Comparison of ENCODE assay signal across 17 cellular contexts in genomic region chr7:41415473-41416207, GRCh38.
"Had no signal": no experiment of that assay in that cellular context is flagged by ENCODE, and none has a peak within 500 bp of the region (broad histone marks: within the 10 kb centered on the region; RNA-seq: fewer than 3 reads in every experiment).

No MANE protein-coding gene starts in this region.

- ATAC-seq: activated CD8-positive, alpha-beta T cell treated with anti-CD3 and anti-CD28 coated beads, Interleukin-2, amount 10 ng/mL, durations not matched to agents 7 days and 5 days; body of pancreas; esophagus mucosa; heart left ventricle; natural killer cell had no signal

- H3K4me1 ChIP-seq: body of pancreas, tibial artery had no signal

- FAIRE-seq: kidney had no signal

- DNase-seq: activated CD4-positive, alpha-beta T cell treated with anti-CD3 and anti-CD28 coated beads for 1 hour; activated CD4-positive, alpha-beta T cell treated with anti-CD3 and anti-CD28 coated beads, Interleukin-2, amount 50 U/mL, for 1 hour; activated CD8-positive, alpha-beta T cell treated with anti-CD3 and anti-CD28 coated beads, Interleukin-2, amount 10 ng/mL, durations not matched to agents 7 days and 5 days; activated gamma-delta T cell; anterior cingulate cortex; body of pancreas; caudate nucleus; dermis blood vessel endothelial cell; effector CD8-positive, alpha-beta T cell; heart left ventricle; kidney; midbrain; natural killer cell; stimulated activated CD4-positive, alpha-beta T cell treated with anti-CD3 and anti-CD28 coated beads, Interleukin-12 subunit alpha, Interleukin-12 subunit beta, amount 100 ng/mL, for 4 hours; T-helper 9 cell; tibial artery had no signal

- H3K27me3 ChIP-seq: body of pancreas, heart left ventricle, tibial artery had no signal

- H3K9me3 ChIP-seq: body of pancreas had no signal

- H3K27ac ChIP-seq: body of pancreas, heart left ventricle, tibial artery had no signal

- H3K4me3 ChIP-seq: body of pancreas, heart left ventricle, tibial artery had no signal

- H3K36me3 ChIP-seq: heart left ventricle, tibial artery had no signal
